ENCODE assay signal across 2 cellular contexts in genomic region chr1:108560430-108561144, GRCh38.
TF ChIP-seq lines count a peak whose summit lies in the region.

No MANE protein-coding gene starts in this region.

TF ChIP-seq in HEK293, 187 proteins besides CTCF, POLR2A, EP300 and RAD21 (continued from another document):
- TF ChIP-seq PRDM10 (tag by site-specific recombination; IDR thresholded peaks at IDR 0.05) = peak; percentile 99
- no peak for TF ChIP-seq ZNF311 (tag by site-specific recombination; IDR thresholded peaks at IDR 0.05; ENCODE audit: borderline replicate concordance)
- TF ChIP-seq ZBTB26 (tag by site-specific recombination; optimal IDR thresholded peaks at IDR 0.05) = peak; percentile 52
- TF ChIP-seq ZNF335 (tag by site-specific recombination; conservative IDR thresholded peaks at IDR 0.05) = peak; percentile 91
- 0 out of 2 replicates have a peak, but pooled peaks have one; percentile 17 for TF ChIP-seq ZNF366 (tag by site-specific recombination; conservative IDR thresholded peaks at IDR 0.05)
- TF ChIP-seq ZNF600 (tag by site-specific recombination; IDR thresholded peaks at IDR 0.05) = peak; percentile 55; the same call in 1 of the 2 replicates
- TF ChIP-seq ZNF10 (tag by site-specific recombination; IDR thresholded peaks at IDR 0.05) = peak; percentile 99
- TF ChIP-seq ZNF548 (tag by site-specific recombination; IDR thresholded peaks at IDR 0.05) = no peak
- no peak for TF ChIP-seq GLIS2 (tag by site-specific recombination; IDR thresholded peaks at IDR 0.05)
- 0 out of 2 replicates have a peak, but pooled peaks have one; percentile 10 for TF ChIP-seq KLF8 (tag by site-specific recombination; IDR thresholded peaks at IDR 0.05)

TF ChIP-seq in K562, 482 proteins besides CTCF, POLR2A, EP300 and RAD21 (continued from another document and continues in another):
- TF ChIP-seq ZBTB11 (CRISPR knock-in tag; IDR thresholded peaks at IDR 0.05) = no peak
- no peak for TF ChIP-seq ZNF318 (IDR thresholded peaks at IDR 0.05; ENCODE audit: borderline replicate concordance in 1 of 2, low read depth in 1 of 2)
- no peak for TF ChIP-seq ZNF586 (CRISPR knock-in tag; conservative IDR thresholded peaks at IDR 0.05)
- TF ChIP-seq ZNF263 (CRISPR knock-in tag; IDR thresholded peaks at IDR 0.05; ENCODE audit: borderline replicate concordance) = no peak
- TF ChIP-seq ZBED1 (IDR thresholded peaks at IDR 0.05) = no peak
- no peak for TF ChIP-seq PHB (CRISPR knock-in tag; IDR thresholded peaks at IDR 0.05)
- TF ChIP-seq E2F6 (IDR thresholded peaks at IDR 0.05; ENCODE audit: borderline replicate concordance in 1 of 2, extremely low read depth in 1 of 2, insufficient read depth in 1 of 2, insufficient read length in 1 of 2, low read depth in 1 of 2, low read length in 1 of 2, poor library complexity in 1 of 2, severe bottlenecking in 1 of 2) = no peak
- TF ChIP-seq E4F1 (CRISPR knock-in tag; IDR thresholded peaks at IDR 0.05; ENCODE audit: borderline replicate concordance) = no peak
- no peak for TF ChIP-seq HIVEP1 (CRISPR knock-in tag; IDR thresholded peaks at IDR 0.05)
- 0 out of 2 replicates have a peak, but pooled peaks have one; percentile 36 for TF ChIP-seq CBX5 (IDR thresholded peaks at IDR 0.05; ENCODE audit: borderline replicate concordance, low read depth)
- no peak for TF ChIP-seq PURB (CRISPR knock-in tag; IDR thresholded peaks at IDR 0.05; ENCODE audit: low read depth)
- TF ChIP-seq ZNF398 (CRISPR knock-in tag; IDR thresholded peaks at IDR 0.05) = no peak
- peak; percentile 28; the same call in 1 of the 2 replicates for TF ChIP-seq FOXO4 (CRISPR knock-in tag; IDR thresholded peaks at IDR 0.05)
- no peak for TF ChIP-seq MCM2 (IDR thresholded peaks at IDR 0.05; ENCODE audit: low read depth)
- TF ChIP-seq ELF4 (CRISPR knock-in tag; IDR thresholded peaks at IDR 0.05) = no peak
- TF ChIP-seq MITF (IDR thresholded peaks at IDR 0.05) = no peak
- no peak for TF ChIP-seq ETV6 (IDR thresholded peaks at IDR 0.05; ENCODE audit: borderline replicate concordance in 1 of 2, low read depth in 2 of 2, low read length in 1 of 2)
- TF ChIP-seq ETV6 (CRISPR knock-in tag; IDR thresholded peaks at IDR 0.05; ENCODE audit: borderline replicate concordance) = no peak
- TF ChIP-seq ESRRA (IDR thresholded peaks at IDR 0.05; ENCODE audit: borderline replicate concordance, low read depth) = no peak
- no peak for TF ChIP-seq ZNF445 (CRISPR knock-in tag; IDR thresholded peaks at IDR 0.05; ENCODE audit: low read depth)
- TF ChIP-seq POU5F1 (IDR thresholded peaks at IDR 0.05; ENCODE audit: borderline replicate concordance, low read depth, low read length, partially characterized antibody) = no peak
- no peak for TF ChIP-seq ILK (tag; IDR thresholded peaks at IDR 0.05; ENCODE audit: borderline replicate concordance, low read depth)
- no peak for TF ChIP-seq ETS2 (tag; IDR thresholded peaks at IDR 0.05; ENCODE audit: borderline replicate concordance, poor library complexity, severe bottlenecking)
- no peak for TF ChIP-seq CBFA2T3 (IDR thresholded peaks at IDR 0.05)
- TF ChIP-seq CHD4 (IDR thresholded peaks at IDR 0.05; ENCODE audit: insufficient read depth, insufficient replicate concordance, low read depth, low read length, poor library complexity, severe bottlenecking) = no peak
- no peak for TF ChIP-seq BCOR (IDR thresholded peaks at IDR 0.05)
- TF ChIP-seq MTF1 (CRISPR knock-in tag; IDR thresholded peaks at IDR 0.05; ENCODE audit: borderline replicate concordance) = no peak
- TF ChIP-seq ZBTB43 (CRISPR knock-in tag; IDR thresholded peaks at IDR 0.05) = no peak
- TF ChIP-seq YY1 (IDR thresholded peaks at IDR 0.05; ENCODE audit: borderline replicate concordance in 1 of 3, control insufficient read depth in 1 of 3, extremely low read depth in 1 of 3, insufficient read depth in 3 of 3, insufficient read length in 1 of 3, insufficient replicate concordance in 2 of 3, low read depth in 1 of 3, low read length in 2 of 3) = no peak
- no peak for TF ChIP-seq CBX3 (IDR thresholded peaks at IDR 0.05; ENCODE audit: borderline replicate concordance in 1 of 2, low read length in 2 of 2)
- TF ChIP-seq ZNF282 (CRISPR knock-in tag; IDR thresholded peaks at IDR 0.05) = no peak
